ENCODE assay signal across 18 cellular contexts in genomic region chr11:61354208-61354607, GRCh38. TPM values are rescaled to one million over a fixed set of nuclear protein-coding genes. Genes with fewer than 3 reads are reported as not detected.
DNase-seq lines count a peak whose midpoint lies in the region; ATAC-seq and TF ChIP-seq lines count a peak whose summit lies in the region.
"Had no signal": no experiment of that assay in that cellular context is flagged by ENCODE, and none has a peak within 500 bp of the region (broad histone marks: within the 10 kb centered on the region; RNA-seq: fewer than 3 reads in every experiment).

No MANE protein-coding gene starts in this region.

- in situ Hi-C loops in transverse colon (cut with MboI; ENCODE audit: low pct_ligation_motif_present in 1 of 4, low pct_unique_long_range_greater_than_20kb in 1 of 4, low sequenced_read_pairs in 3 of 4) = no loop called here

- TF ChIP-seq EP300 in transverse colon (IDR thresholded peaks at IDR 0.05; ENCODE audit: low read depth) = no peak

- 71 to 74% methylated on average over 2 of the region's 2 CpGs for WGBS in transverse colon (ENCODE audit: low coverage in 1 of 2), 2 donors

- H3K9me3 Mint-ChIP-seq in activated CD4-positive, alpha-beta T cell treated with anti-CD3 and anti-CD28 coated beads, Interleukin-2, amount 10 ng/mL, durations not matched to agents 7 days and 5 days = no peaks in the 10 kb centered on the region
- H3K9me3 Mint-ChIP-seq in activated naive CD8-positive, alpha-beta T cell treated with anti-CD3 and anti-CD28 coated beads for 36 hours = no peaks in the 10 kb centered on the region
- H3K9me3 Mint-ChIP-seq in memory B cell = no peaks in the 10 kb centered on the region
- H3K9me3 Mint-ChIP-seq: CD8-positive, alpha-beta memory T cell had no signal

- peaks cover 0 to 43% (median 17%) of the 10 kb centered on the region in 4 donors for H3K4me1 ChIP-seq in transverse colon
- H3K4me1 ChIP-seq: BE2C had no signal

- peak overlapping the region in 3 of 4 donors; percentile 30 to 65 (median 63) for H3K27ac ChIP-seq in transverse colon
- H3K27ac ChIP-seq: 22Rv1, KMS-11 had no signal

- no peaks in the 10 kb centered on the region for H3K9me3 ChIP-seq in transverse colon
- H3K9me3 ChIP-seq: BE2C had no signal

- no peak for DNase-seq in activated CD4-positive, alpha-beta T cell treated with anti-CD3 and anti-CD28 coated beads, Interleukin-2, amount 10 ng/mL, durations not matched to agents 7 days and 5 days
- DNase-seq in activated CD4-positive, alpha-beta T cell treated with anti-CD3 and anti-CD28 coated beads, Interleukin-2, amount 50 U/mL, for 4 hours = no peak
- DNase-seq in activated naive CD8-positive, alpha-beta T cell treated with anti-CD3 and anti-CD28 coated beads for 36 hours = no peak
- no peak for DNase-seq in memory B cell (ENCODE audit: low spot score in 2 of 2)
- no peak for DNase-seq in transverse colon
- no peak for DNase-seq in stimulated activated CD4-positive, alpha-beta T cell treated with anti-CD3 and anti-CD28 coated beads, Interleukin-2, amount 100 ng/mL, for 24 hours
- DNase-seq in NCI-H69 (lab: John Stamatoyannopoulos, UW) = no peak
- DNase-seq: BE2C; CD8-positive, alpha-beta memory T cell; DMS79 treated with DMSO at 0.1 percent for 48 hours; GDM1; HCEC 1CT; NCI-H1092 treated with DMSO at 0.1 percent for 48 hours; NCI-H510A treated with DMSO at 0.1 percent for 48 hours; SIG-M5 had no signal

- intact Hi-C loops in transverse colon (cut with DNase I; ENCODE audit: low total_unique reads) = no loop called here

- H3K27ac Mint-ChIP-seq in activated CD4-positive, alpha-beta T cell treated with anti-CD3 and anti-CD28 coated beads, Interleukin-2, amount 10 ng/mL, durations not matched to agents 7 days and 5 days = peak overlapping the region; percentile 27
- H3K27ac Mint-ChIP-seq in activated naive CD8-positive, alpha-beta T cell treated with anti-CD3 and anti-CD28 coated beads for 36 hours = peak overlapping the region; percentile 54
- peak overlapping the region; percentile 81 for H3K27ac Mint-ChIP-seq in memory B cell

- no peak for TF ChIP-seq POLR2A in transverse colon (IDR thresholded peaks at IDR 0.05)

- no peaks in the 10 kb centered on the region for H3K27me3 Mint-ChIP-seq in activated CD4-positive, alpha-beta T cell treated with anti-CD3 and anti-CD28 coated beads, Interleukin-2, amount 10 ng/mL, durations not matched to agents 7 days and 5 days
- no peaks in the 10 kb centered on the region for H3K27me3 Mint-ChIP-seq in activated naive CD8-positive, alpha-beta T cell treated with anti-CD3 and anti-CD28 coated beads for 36 hours
- no peaks in the 10 kb centered on the region for H3K27me3 Mint-ChIP-seq in memory B cell
- H3K27me3 Mint-ChIP-seq: CD8-positive, alpha-beta memory T cell had no signal

- H3K4me3 ChIP-seq in transverse colon = no peak overlapping the region

- POLR2A ChIA-PET in activated CD4-positive, alpha-beta T cell treated with anti-CD3 and anti-CD28 coated beads, Interleukin-2, amount 10 ng/mL, durations not matched to agents 7 days and 5 days (lab: Charles Lee) = interaction anchor here (0.7 kb wide), 1 partner anchor 8 kb away, joined by 3 read pairs; the partner anchor contains the start of gene TMEM138

- peaks cover 12% of the 10 kb centered on the region for H3K4me1 Mint-ChIP-seq in activated CD4-positive, alpha-beta T cell treated with anti-CD3 and anti-CD28 coated beads, Interleukin-2, amount 10 ng/mL, durations not matched to agents 7 days and 5 days
- peaks cover 6% of the 10 kb centered on the region for H3K4me1 Mint-ChIP-seq in activated naive CD8-positive, alpha-beta T cell treated with anti-CD3 and anti-CD28 coated beads for 36 hours
- H3K4me1 Mint-ChIP-seq in memory B cell = peaks cover 49% of the 10 kb centered on the region

- no peak for TF ChIP-seq CTCF in transverse colon (IDR thresholded peaks at IDR 0.05)

- peaks cover 25% of the 10 kb centered on the region for H3K36me3 Mint-ChIP-seq in activated CD4-positive, alpha-beta T cell treated with anti-CD3 and anti-CD28 coated beads, Interleukin-2, amount 10 ng/mL, durations not matched to agents 7 days and 5 days (ENCODE audit: low read depth)
- peaks cover 13% of the 10 kb centered on the region for H3K36me3 Mint-ChIP-seq in activated naive CD8-positive, alpha-beta T cell treated with anti-CD3 and anti-CD28 coated beads for 36 hours
- peaks cover 25% of the 10 kb centered on the region for H3K36me3 Mint-ChIP-seq in memory B cell

- CTCF ChIA-PET in activated CD4-positive, alpha-beta T cell treated with anti-CD3 and anti-CD28 coated beads, Interleukin-2, amount 10 ng/mL, durations not matched to agents 7 days and 5 days (lab: Charles Lee) = interaction anchor here (0.6 to 3.4 kb wide), 4 partner anchors 19 to 33 kb away, joined by 3 to 24 read pairs (median 10); no protein-coding TSS in a partner anchor

- no peaks in the 10 kb centered on the region for H3K27me3 ChIP-seq in transverse colon
- H3K27me3 ChIP-seq: BE2C had no signal

- peaks cover 0 to 19% (median 8%) of the 10 kb centered on the region in 4 donors for H3K36me3 ChIP-seq in transverse colon

- H3K4me3 Mint-ChIP-seq in activated CD4-positive, alpha-beta T cell treated with anti-CD3 and anti-CD28 coated beads, Interleukin-2, amount 10 ng/mL, durations not matched to agents 7 days and 5 days = no peak overlapping the region
- H3K4me3 Mint-ChIP-seq in activated naive CD8-positive, alpha-beta T cell treated with anti-CD3 and anti-CD28 coated beads for 36 hours = no peak overlapping the region
- peak overlapping the region; percentile 92 for H3K4me3 Mint-ChIP-seq in memory B cell
- H3K4me3 Mint-ChIP-seq: CD8-positive, alpha-beta memory T cell had no signal

- ATAC-seq in memory B cell (ENCODE audit: low read depth) (no peak), HG02678 (IDR thresholded peaks at IDR 0.05; ENCODE audit: unreplicated experiment) (no peak)

RNA-seq across cellular contexts. Expression of gene CYB561A3, which starts 7.5 kb away (rescaled TPM):
- total RNA-seq in activated CD4-positive, alpha-beta T cell treated with anti-CD3 and anti-CD28 coated beads, Interleukin-2, amount 10 ng/mL, durations not matched to agents 7 days and 5 days = 10 to 100 TPM; 49.4 to 59.6 TPM
- 10 to 100 TPM; 41.1 to 41.6 TPM for total RNA-seq in activated naive CD8-positive, alpha-beta T cell treated with anti-CD3 and anti-CD28 coated beads for 36 hours
- total RNA-seq in transverse colon = 100 to 1,000 TPM in 2 of 4 donors, 10 to 100 TPM in 2; 68.1 to 157 (median 93.6) TPM

RNA-seq across cellular contexts. Expression of gene TMEM138, which starts 8.0 kb away (rescaled TPM):
- 10 to 100 TPM; 52.0 to 60.4 TPM for total RNA-seq in activated CD4-positive, alpha-beta T cell treated with anti-CD3 and anti-CD28 coated beads, Interleukin-2, amount 10 ng/mL, durations not matched to agents 7 days and 5 days
- total RNA-seq in activated naive CD8-positive, alpha-beta T cell treated with anti-CD3 and anti-CD28 coated beads for 36 hours = 10 to 100 TPM; 57.6 to 64.1 TPM
- 10 to 100 TPM; 27.9 to 51.6 (median 35.6) TPM for total RNA-seq in transverse colon

RNA-seq across cellular contexts. Expression of gene TKFC, which starts 21.2 kb away (rescaled TPM):
- 10 to 100 TPM; 40.0 to 46.9 TPM for total RNA-seq in activated CD4-positive, alpha-beta T cell treated with anti-CD3 and anti-CD28 coated beads, Interleukin-2, amount 10 ng/mL, durations not matched to agents 7 days and 5 days
- 10 to 100 TPM; 70.0 to 70.3 TPM for total RNA-seq in activated naive CD8-positive, alpha-beta T cell treated with anti-CD3 and anti-CD28 coated beads for 36 hours
- total RNA-seq in transverse colon = 100 to 1,000 TPM in 1 of 4 donors, 10 to 100 TPM in 3; 32.9 to 103 (median 40.4) TPM

RNA-seq across cellular contexts. Expression of gene DDB1, which starts 21.3 kb away (rescaled TPM):
- 100 to 1,000 TPM; 207 to 222 TPM for total RNA-seq in activated CD4-positive, alpha-beta T cell treated with anti-CD3 and anti-CD28 coated beads, Interleukin-2, amount 10 ng/mL, durations not matched to agents 7 days and 5 days
- total RNA-seq in activated naive CD8-positive, alpha-beta T cell treated with anti-CD3 and anti-CD28 coated beads for 36 hours = 100 to 1,000 TPM; 308 to 315 TPM
- total RNA-seq in transverse colon = 100 to 1,000 TPM; 105 to 127 (median 123) TPM

RNA-seq across cellular contexts. Expression of gene TMEM216, which starts 38.2 kb away (rescaled TPM):
- 1 to 10 TPM; 3.7 to 6.3 TPM for total RNA-seq in activated CD4-positive, alpha-beta T cell treated with anti-CD3 and anti-CD28 coated beads, Interleukin-2, amount 10 ng/mL, durations not matched to agents 7 days and 5 days
- 10 to 100 TPM; 12.6 to 14.0 TPM for total RNA-seq in activated naive CD8-positive, alpha-beta T cell treated with anti-CD3 and anti-CD28 coated beads for 36 hours
- 10 to 100 TPM in 3 of 4 donors, 1 to 10 TPM in 1; 1.9 to 32.8 (median 14.6) TPM for total RNA-seq in transverse colon

Comparison
In these comparisons a context has a peak if more than half of its experiments do, and no peak if none do; other contexts are left out.
1. H3K27ac Mint-ChIP-seq: peak in every context shown above with its lines; median percentile 81 in memory B cell; 54 in activated naive CD8-positive, alpha-beta T cell treated with anti-CD3 and anti-CD28 coated beads for 36 hours; 27 in activated CD4-positive, alpha-beta T cell treated with anti-CD3 and anti-CD28 coated beads, Interleukin-2, amount 10 ng/mL, durations not matched to agents 7 days and 5 days.